In genomic region chr6:97925504-97925903, GRCh38 we compare ENCODE assay signal across 15 cellular contexts.
DNase-seq lines count a peak whose midpoint lies in the region; ATAC-seq and TF ChIP-seq lines count a peak whose summit lies in the region.
"Had no signal": no experiment of that assay in that cellular context is flagged by ENCODE, and none has a peak within 500 bp of the region (broad histone marks: within the 10 kb centered on the region; RNA-seq: fewer than 3 reads in every experiment).

No MANE protein-coding gene starts in this region.

- DNase-seq in AG08395 (ENCODE audit: low spot score) (peak; percentile 2), GM23338 (ENCODE audit: low spot score) (peak; percentile 50), PC-3 (peak; percentile 6), fibroblast of mammary gland (ENCODE audit: low read depth) (peak; percentile 0), hippocampal formation (lab: John Stamatoyannopoulos, UW) (no peak), NCI-H1694 (lab: John Stamatoyannopoulos, UW) (no peak), CD1c-positive myeloid dendritic cell (ENCODE audit: extremely low spot score) (no peak)
- no peak for DNase-seq in T-helper 2 cell treated with Interferon-gamma antibody and Interleukin-4, amounts not matched to agents 5 μg/mL and 100 μg/mL, for 36 hours (ENCODE audit: low spot score)
- DNase-seq: activated CD4-positive, alpha-beta T cell treated with anti-CD3 and anti-CD28 coated beads for 1 hour; activated naive CD4-positive, alpha-beta T cell treated with anti-CD3 and anti-CD28 coated beads, Interleukin-2, amount 50 U/mL, for 16 hours; DMS79; KG1; kidney glomerular epithelial cell; NCI-H2029 had no signal

- intact Hi-C loops in PC-3 (cut with micrococcal nuclease): loop anchor here (1.0 to 10.0 kb wide), 2 partner anchors 221 to 428 kb away; no protein-coding TSS in a partner anchor

- H4K20me1 ChIP-seq in GM23338 (replicated peaks; ENCODE audit: insufficient read depth): no peaks in the 10 kb centered on the region
- no peaks in the 10 kb centered on the region for H4K20me1 ChIP-seq in PC-3 (ENCODE audit: low read length)

- CTCF ChIA-PET in PC-3 (lab: Charles Lee): no interaction called here

- no peaks in the 10 kb centered on the region for H3K79me2 ChIP-seq in GM23338 (replicated peaks; ENCODE audit: insufficient read depth)
- H3K79me2 ChIP-seq in PC-3 (ENCODE audit: low read length): no peaks in the 10 kb centered on the region

- H3K36me3 Mint-ChIP-seq in GM23338 (ENCODE audit: low read depth): no peaks in the 10 kb centered on the region
- no peaks in the 10 kb centered on the region for H3K36me3 Mint-ChIP-seq in T-helper 2 cell treated with Interferon-gamma antibody and Interleukin-4, amounts not matched to agents 5 μg/mL and 100 μg/mL, for 36 hours (ENCODE audit: low read depth)

- H3K9me2 ChIP-seq in GM23338 (ENCODE audit: insufficient read depth) (no peaks in the 10 kb centered on the region), PC-3 (replicated peaks; ENCODE audit: low read length) (no peaks in the 10 kb centered on the region)

- H3K4me1 Mint-ChIP-seq in GM23338: peaks cover 23% of the 10 kb centered on the region
- no peaks in the 10 kb centered on the region for H3K4me1 Mint-ChIP-seq in T-helper 2 cell treated with Interferon-gamma antibody and Interleukin-4, amounts not matched to agents 5 μg/mL and 100 μg/mL, for 36 hours (ENCODE audit: low read depth)

- BruUV-seq in PC-3 (replicated peaks; lab: Mats Ljungman, UMichigan): no TSS peak

- H2AFZ ChIP-seq in GM23338 (no peak overlapping the region), PC-3 (ENCODE audit: low read length) (no peak overlapping the region)

- no peak overlapping the region for H3K4me2 ChIP-seq in GM23338
- H3K4me2 ChIP-seq in PC-3 (ENCODE audit: low read length): no peak overlapping the region

- no peaks in the 10 kb centered on the region for H3K27me3 ChIP-seq in GM23338 (ENCODE audit: insufficient read depth)
- H3K27me3 ChIP-seq in PC-3 (ENCODE audit: low read length): peaks cover 14% of the 10 kb centered on the region; the same call in 1 of the 2 replicates
- H3K27me3 ChIP-seq: cardiac muscle cell had no signal

- H3F3A ChIP-seq in GM23338 (replicated peaks; ENCODE audit: low read depth) (no peaks in the 10 kb centered on the region), PC-3 (ENCODE audit: low read length, unreplicated experiment) (no peaks in the 10 kb centered on the region)

- no peak overlapping the region for H3K27ac ChIP-seq in GM23338 (ENCODE audit: low read depth)
- no peak overlapping the region for H3K27ac ChIP-seq in PC-3 (ENCODE audit: low read length)
- H3K27ac ChIP-seq: cardiac muscle cell had no signal

- ATAC-seq in GM23338 (peak; percentile 61), PC-3 (no peak)

- H3K36me3 ChIP-seq in GM23338 (ENCODE audit: insufficient read depth): no peaks in the 10 kb centered on the region
- H3K36me3 ChIP-seq in PC-3 (ENCODE audit: low read depth, low read length): no peaks in the 10 kb centered on the region
- H3K36me3 ChIP-seq: cardiac muscle cell had no signal

- no peaks in the 10 kb centered on the region for H3K9me3 ChIP-seq in PC-3 (ENCODE audit: low read length)

- H3K4me3 ChIP-seq in GM23338 (no peak overlapping the region), PC-3 (ENCODE audit: low read length) (no peak overlapping the region), fibroblast of mammary gland (ENCODE audit: control insufficient read depth, low read depth, low read length) (no peak overlapping the region)
- H3K4me3 ChIP-seq: cardiac muscle cell had no signal

- H3K27me3 Mint-ChIP-seq in GM23338 (ENCODE audit: insufficient read depth, low read depth, poor library complexity): no peaks in the 10 kb centered on the region
- H3K27me3 Mint-ChIP-seq in T-helper 2 cell treated with Interferon-gamma antibody and Interleukin-4, amounts not matched to agents 5 μg/mL and 100 μg/mL, for 36 hours (ENCODE audit: low read depth): no peaks in the 10 kb centered on the region

- H3K9ac ChIP-seq in PC-3 (ENCODE audit: low read length): no peak overlapping the region

- TF ChIP-seq CTCF in GM23338 (conservative IDR thresholded peaks at IDR 0.05; ENCODE audit: low read depth in 2 of 2) (peak; percentile 56 to 61), PC-3 (conservative IDR thresholded peaks at IDR 0.05; ENCODE audit: low read depth, low read length) (0 out of 2 replicates have a peak, but pooled peaks have one; percentile 23), fibroblast of mammary gland (conservative IDR thresholded peaks at IDR 0.05; ENCODE audit: control insufficient read depth, insufficient read depth, low read depth, low read length) (no peak)

- H3K4me3 Mint-ChIP-seq in GM23338: no peak overlapping the region
- H3K4me3 Mint-ChIP-seq in T-helper 2 cell treated with Interferon-gamma antibody and Interleukin-4, amounts not matched to agents 5 μg/mL and 100 μg/mL, for 36 hours: no peak overlapping the region

- POLR2A ChIA-PET in PC-3 (lab: Charles Lee; ENCODE audit: unreplicated experiment): no interaction called here

- no peaks in the 10 kb centered on the region for H3K9me3 Mint-ChIP-seq in GM23338
- H3K9me3 Mint-ChIP-seq in T-helper 2 cell treated with Interferon-gamma antibody and Interleukin-4, amounts not matched to agents 5 μg/mL and 100 μg/mL, for 36 hours: no peaks in the 10 kb centered on the region

- H3K4me1 ChIP-seq in GM23338 (ENCODE audit: insufficient read depth) (peaks cover 10% of the 10 kb centered on the region), PC-3 (ENCODE audit: insufficient read depth, low read length) (no peaks in the 10 kb centered on the region)

- H3K27ac Mint-ChIP-seq in GM23338: peak overlapping the region; percentile 30; the same call in 1 of the 2 replicates
- no peak overlapping the region for H3K27ac Mint-ChIP-seq in T-helper 2 cell treated with Interferon-gamma antibody and Interleukin-4, amounts not matched to agents 5 μg/mL and 100 μg/mL, for 36 hours

TF ChIP-seq in GM23338, 12 proteins besides CTCF, POLR2A, EP300 and RAD21 (continues in another document):
- no peak for TF ChIP-seq EZH2phosphoT487 (IDR thresholded peaks at IDR 0.05; ENCODE audit: unreplicated experiment)
- TF ChIP-seq ETS1 (IDR thresholded peaks at IDR 0.05): no peak
- TF ChIP-seq REST (IDR thresholded peaks at IDR 0.05; ENCODE audit: unreplicated experiment): no peak
- no peak for TF ChIP-seq POLR2AphosphoS5 (IDR thresholded peaks at IDR 0.05; ENCODE audit: low read depth)
- no peak for TF ChIP-seq ZNF331 (CRISPR knock-in tag; IDR thresholded peaks at IDR 0.05; ENCODE audit: low read depth)

Comparison
In these comparisons a context has a peak if more than half of its experiments do, and no peak if none do; other contexts are left out.
1. DNase-seq: peak in AG08395 (single experiment), GM23338 (single experiment), PC-3 (single experiment) and fibroblast of mammary gland (single experiment); none in hippocampal formation (0 of 2), NCI-H1694 (single experiment), T-helper 2 cell treated with Interferon-gamma antibody and Interleukin-4, amounts not matched to agents 5 μg/mL and 100 μg/mL, for 36 hours (single experiment) and CD1c-positive myeloid dendritic cell (single experiment).